In genomic region chr2:3282056-3282998, GRCh38 we compare ENCODE assay signal across 9 cellular contexts.
DNase-seq lines count a peak whose midpoint lies in the region; ATAC-seq and TF ChIP-seq lines count a peak whose summit lies in the region.
"Had no signal": no experiment of that assay in that cellular context is flagged by ENCODE, and none has a peak within 500 bp of the region (broad histone marks: within the 10 kb centered on the region; RNA-seq: fewer than 3 reads in every experiment).

No MANE protein-coding gene starts in this region.

- no peaks in the 10 kb centered on the region for H3K27me3 ChIP-seq in endodermal cell (ENCODE audit: control insufficient read depth, insufficient read depth, low read length, poor library complexity, severe bottlenecking)
- no peaks in the 10 kb centered on the region for H3K27me3 ChIP-seq in neuronal stem cell (ENCODE audit: control insufficient read depth in 3 of 3, insufficient read depth in 3 of 3, low read depth in 1 of 3, low read length in 3 of 3)
- H3K27me3 ChIP-seq in Caco-2 (replicated peaks; ENCODE audit: control insufficient read depth, insufficient read depth, low read length), result no peaks in the 10 kb centered on the region

- H3K36me3 ChIP-seq in endodermal cell (ENCODE audit: control insufficient read depth, insufficient read depth, low read length) (no peaks in the 10 kb centered on the region), neuronal stem cell (replicated peaks in 1 of 2; ENCODE audit: control insufficient read depth in 2 of 2, insufficient read depth in 2 of 2, low read length in 2 of 2) (no peaks in the 10 kb centered on the region), Caco-2 (ENCODE audit: control insufficient read depth, insufficient read depth, low read length) (no peaks in the 10 kb centered on the region)

- H3K23ac ChIP-seq in neuronal stem cell (ENCODE audit: low read depth, low read length, poor library complexity), result no peak overlapping the region

- no peak for ATAC-seq in GM19035 (IDR thresholded peaks at IDR 0.05; ENCODE audit: unreplicated experiment)

- H3K27me3 Mint-ChIP-seq in endodermal cell (ENCODE audit: insufficient read depth), result no peaks in the 10 kb centered on the region
- H3K27me3 Mint-ChIP-seq in Caco-2 (ENCODE audit: insufficient read depth, unreplicated experiment), result no peaks in the 10 kb centered on the region

- H2BK12ac ChIP-seq in neuronal stem cell (ENCODE audit: low read length), result no peak overlapping the region

- H3K4me1 ChIP-seq in endodermal cell (ENCODE audit: control insufficient read depth, insufficient read depth, low read length), result no peaks in the 10 kb centered on the region
- H3K4me1 ChIP-seq in neuronal stem cell (ENCODE audit: control insufficient read depth in 2 of 2, insufficient read depth in 1 of 2, low read depth in 1 of 2, low read length in 2 of 2), result peaks cover 11 to 14% of the 10 kb centered on the region in 2 donors
- no peaks in the 10 kb centered on the region for H3K4me1 ChIP-seq in Caco-2

- peaks cover 3% of the 10 kb centered on the region for H3K79me1 ChIP-seq in neuronal stem cell (ENCODE audit: low read depth, low read length)

- no peak overlapping the region for H3K9ac ChIP-seq in endodermal cell (ENCODE audit: extremely low read depth, low read length, poor library complexity, severe bottlenecking)
- no peak overlapping the region for H3K9ac ChIP-seq in neuronal stem cell (ENCODE audit: low read depth, low read length, poor library complexity)

- TF ChIP-seq CTCF in endodermal cell (conservative IDR thresholded peaks at IDR 0.05) (no peak), Caco-2 (IDR thresholded peaks at IDR 0.05; ENCODE audit: insufficient read depth in 1 of 2, low read depth in 1 of 2, low read length in 1 of 2, severe bottlenecking in 1 of 2, unreplicated experiment in 1 of 2) (no peak)

- no peak overlapping the region for H3K4ac ChIP-seq in neuronal stem cell (ENCODE audit: low read length)

- H2BK5ac ChIP-seq in neuronal stem cell (ENCODE audit: low read length), result no peak overlapping the region

- no peaks in the 10 kb centered on the region for H3K9me3 ChIP-seq in endodermal cell (ENCODE audit: control insufficient read depth, low read length)
- H3K9me3 ChIP-seq in neuronal stem cell (replicated peaks in 1 of 2; ENCODE audit: control insufficient read depth in 2 of 2, insufficient read depth in 1 of 2, low read depth in 1 of 2, low read length in 2 of 2), result peaks cover 2% of the 10 kb centered on the region in 2 donors
- H3K9me3 ChIP-seq in Caco-2, result no peaks in the 10 kb centered on the region

- no peak overlapping the region for H3K14ac ChIP-seq in neuronal stem cell (ENCODE audit: low read length)

- H4K91ac ChIP-seq in neuronal stem cell (ENCODE audit: low read depth, low read length, poor library complexity), result no peak overlapping the region

- BruUV-seq in Caco-2 (replicated peaks; lab: Mats Ljungman, UMichigan), result no TSS peak

- H3K9me3 Mint-ChIP-seq in endodermal cell, result peaks cover 4% of the 10 kb centered on the region
- peaks cover 3% of the 10 kb centered on the region for H3K9me3 Mint-ChIP-seq in Caco-2 (ENCODE audit: unreplicated experiment)

- POLR2A ChIA-PET in Caco-2 (lab: Charles Lee), result no interaction called here

- intact Hi-C loops in Caco-2 (cut with micrococcal nuclease; ENCODE audit: unreplicated experiment), result no loop called here

- WGBS in endodermal cell (ENCODE audit: insufficient coverage in 1 of 2, insufficient read length in 1 of 2), 2 experiments, result 84 to 91% methylated on average over 22 to 36 of the region's 36 CpGs
- WGBS in neuronal stem cell (ENCODE audit: extremely low coverage in 2 of 2, insufficient read length in 2 of 2, insufficient replicate concordance in 1 of 2), 2 donors, result no CpG with 5 or more reads among the region's 36 CpGs

- H2BK15ac ChIP-seq in neuronal stem cell (ENCODE audit: low read length), result no peak overlapping the region

- no peak overlapping the region for H2BK120ac ChIP-seq in neuronal stem cell (ENCODE audit: low read depth, low read length)

- no peak overlapping the region for H4K8ac ChIP-seq in neuronal stem cell (ENCODE audit: low read depth, low read length)

- H3K27ac Mint-ChIP-seq in endodermal cell (no peak overlapping the region), Caco-2 (ENCODE audit: unreplicated experiment) (no peak overlapping the region)

- H3K4me2 ChIP-seq in neuronal stem cell (ENCODE audit: insufficient read depth, low read length, poor library complexity, severe bottlenecking), result no peak overlapping the region

- CTCF ChIA-PET in Caco-2 (lab: Charles Lee), result no interaction called here

- no peak overlapping the region for H2AFZ ChIP-seq in neuronal stem cell (ENCODE audit: low read length)

- H3K27ac ChIP-seq in endodermal cell (ENCODE audit: low read depth, low read length), result peak overlapping the region; percentile 91
- H3K27ac ChIP-seq in neuronal stem cell (replicated peaks; ENCODE audit: low read length), result no peak overlapping the region

- H2AK5ac ChIP-seq in neuronal stem cell (ENCODE audit: low read depth, low read length), result no peak overlapping the region

- H3K4me1 Mint-ChIP-seq in endodermal cell (no peaks in the 10 kb centered on the region), Caco-2 (ENCODE audit: low read depth, unreplicated experiment) (no peaks in the 10 kb centered on the region)

- DNase-seq in DMS153 (lab: John Stamatoyannopoulos, UW) (peak; percentile 93), NCI-H2196 treated with DMSO at 0.1 percent for 48 hours (lab: John Stamatoyannopoulos, UW; ENCODE audit: unreplicated experiment) (peak; percentile 89), endodermal cell (no peak), neuronal stem cell (ENCODE audit: low spot score) (no peak), NCI-H82 (lab: John Stamatoyannopoulos, UW) (no peak), CD1c-positive myeloid dendritic cell (ENCODE audit: extremely low spot score) (no peak), Caco-2 (no peak)
- DNase-seq: stimulated activated naive CD4-positive, alpha-beta T cell had no signal

- peaks cover 10% of the 10 kb centered on the region for H3K36me3 Mint-ChIP-seq in endodermal cell (ENCODE audit: low read depth)
- peaks cover 9% of the 10 kb centered on the region for H3K36me3 Mint-ChIP-seq in Caco-2 (ENCODE audit: insufficient read depth, unreplicated experiment)

- H3K4me3 Mint-ChIP-seq in endodermal cell (no peak overlapping the region), Caco-2 (ENCODE audit: unreplicated experiment) (no peak overlapping the region)

- peak overlapping the region; percentile 78 for H3K18ac ChIP-seq in neuronal stem cell (ENCODE audit: low read length)

- no peak overlapping the region for H3K4me3 ChIP-seq in endodermal cell (ENCODE audit: low read length)
- H3K4me3 ChIP-seq in neuronal stem cell (ENCODE audit: low read length in 2 of 2), result no peak overlapping the region
- no peak overlapping the region for H3K4me3 ChIP-seq in Caco-2 (ENCODE audit: low read depth, low read length)

Comparison
In these comparisons a context has a peak if more than half of its experiments do, and no peak if none do; other contexts are left out.
1. DNase-seq: peak in DMS153 (single experiment) and NCI-H2196 treated with DMSO at 0.1 percent for 48 hours (single experiment); none in endodermal cell (single experiment), neuronal stem cell (single experiment), NCI-H82 (single experiment), CD1c-positive myeloid dendritic cell (single experiment) and Caco-2 (0 of 2).